8 cellular contexts compared by ENCODE assay signal in genomic region chr17:65055280-65055707, GRCh38. TPM values are rescaled to one million over a fixed set of nuclear protein-coding genes. Genes with fewer than 3 reads are reported as not detected.
DNase-seq lines count a peak whose midpoint lies in the region; ATAC-seq lines count a peak whose summit lies in the region.

No MANE protein-coding gene starts in this region.

- H3K4me3 Mint-ChIP-seq in activated CD8-positive, alpha-beta T cell treated with anti-CD3 and anti-CD28 coated beads, Interleukin-2, amount 10 ng/mL, durations not matched to agents 7 days and 5 days: peak overlapping the region; percentile 93
- H3K4me3 Mint-ChIP-seq in stimulated activated naive B cell treated with anti-CD40 and anti-IgM and Interleukin-4, amounts not matched to agents 10 μg/mL and 1 μg/mL and 100 μg/mL, for 72 hours: peak overlapping the region; percentile 96 to 100

- H3K27ac ChIP-seq in iPS DF 6.9 (ENCODE audit: low read length): no peak overlapping the region

- H3K4me1 ChIP-seq in iPS DF 6.9 (ENCODE audit: control insufficient read depth, insufficient read depth, low read length): 0 out of 2 replicates have a peak, but pooled peaks cover 1% of the 10 kb centered on the region

- H3K9me3 ChIP-seq in iPS DF 6.9 (ENCODE audit: control insufficient read depth, insufficient read depth, low read length): no peaks in the 10 kb centered on the region

- H3K36me3 ChIP-seq in iPS DF 6.9 (ENCODE audit: control insufficient read depth, insufficient read depth, low read length): peaks cover 5% of the 10 kb centered on the region; the same call in 1 of the 2 replicates

- DNase-seq in activated CD8-positive, alpha-beta T cell treated with anti-CD3 and anti-CD28 coated beads, Interleukin-2, amount 10 ng/mL, durations not matched to agents 7 days and 5 days: peak; percentile 44
- DNase-seq in iPS DF 6.9 (ENCODE audit: low read depth, low spot score) (no peak), ureter (ENCODE audit: low spot score) (no peak), NCI-H2171 treated with DMSO at 0.1 percent for 48 hours (lab: John Stamatoyannopoulos, UW) (no peak)
- DNase-seq in stimulated activated naive B cell treated with anti-CD40 and anti-IgM and Interleukin-4, amounts not matched to agents 10 μg/mL and 1 μg/mL and 100 μg/mL, for 72 hours: no peak

- ATAC-seq in GM18873 (IDR thresholded peaks at IDR 0.05; ENCODE audit: low FRiP score, unreplicated experiment): peak; percentile 6
- ATAC-seq in HG02938 (IDR thresholded peaks at IDR 0.05; ENCODE audit: unreplicated experiment): peak; percentile 10
- ATAC-seq in activated CD8-positive, alpha-beta T cell treated with anti-CD3 and anti-CD28 coated beads, Interleukin-2, amount 10 ng/mL, durations not matched to agents 7 days and 5 days: peak; percentile 7
- peak; percentile 2 to 3 for ATAC-seq in stimulated activated naive B cell treated with anti-CD40 and anti-IgM and Interleukin-4, amounts not matched to agents 10 μg/mL and 1 μg/mL and 100 μg/mL, for 72 hours (replicated peaks)
- no peak for ATAC-seq in HG03196 (IDR thresholded peaks at IDR 0.05; ENCODE audit: unreplicated experiment)

- H3K4me3 ChIP-seq in iPS DF 6.9 (ENCODE audit: low read length): peak overlapping the region; percentile 98; the same call in 1 of the 2 replicates

- peaks cover 52% of the 10 kb centered on the region for H3K36me3 Mint-ChIP-seq in activated CD8-positive, alpha-beta T cell treated with anti-CD3 and anti-CD28 coated beads, Interleukin-2, amount 10 ng/mL, durations not matched to agents 7 days and 5 days (ENCODE audit: low read depth)
- H3K36me3 Mint-ChIP-seq in stimulated activated naive B cell treated with anti-CD40 and anti-IgM and Interleukin-4, amounts not matched to agents 10 μg/mL and 1 μg/mL and 100 μg/mL, for 72 hours: peaks cover 41% of the 10 kb centered on the region in 2 donors

- H3K27me3 ChIP-seq in iPS DF 6.9 (ENCODE audit: control insufficient read depth, insufficient read depth, low read length): no peaks in the 10 kb centered on the region

- CTCF ChIA-PET in activated CD8-positive, alpha-beta T cell treated with anti-CD3 and anti-CD28 coated beads, Interleukin-2, amount 10 ng/mL, durations not matched to agents 7 days and 5 days (lab: Charles Lee): interaction anchor here (0.7 to 1.0 kb wide), 2 partner anchors 19 to 46 kb away, joined by 3 read pairs; no protein-coding TSS in a partner anchor

- H3K27ac Mint-ChIP-seq in activated CD8-positive, alpha-beta T cell treated with anti-CD3 and anti-CD28 coated beads, Interleukin-2, amount 10 ng/mL, durations not matched to agents 7 days and 5 days: peak overlapping the region; percentile 88
- H3K27ac Mint-ChIP-seq in stimulated activated naive B cell treated with anti-CD40 and anti-IgM and Interleukin-4, amounts not matched to agents 10 μg/mL and 1 μg/mL and 100 μg/mL, for 72 hours: peak overlapping the region; percentile 98

- no peaks in the 10 kb centered on the region for H3K9me3 Mint-ChIP-seq in activated CD8-positive, alpha-beta T cell treated with anti-CD3 and anti-CD28 coated beads, Interleukin-2, amount 10 ng/mL, durations not matched to agents 7 days and 5 days (ENCODE audit: insufficient read depth)
- no peaks in the 10 kb centered on the region for H3K9me3 Mint-ChIP-seq in stimulated activated naive B cell treated with anti-CD40 and anti-IgM and Interleukin-4, amounts not matched to agents 10 μg/mL and 1 μg/mL and 100 μg/mL, for 72 hours

- H3K27me3 Mint-ChIP-seq in activated CD8-positive, alpha-beta T cell treated with anti-CD3 and anti-CD28 coated beads, Interleukin-2, amount 10 ng/mL, durations not matched to agents 7 days and 5 days (ENCODE audit: low read depth): peaks cover 5% of the 10 kb centered on the region
- H3K27me3 Mint-ChIP-seq in stimulated activated naive B cell treated with anti-CD40 and anti-IgM and Interleukin-4, amounts not matched to agents 10 μg/mL and 1 μg/mL and 100 μg/mL, for 72 hours: no peaks in the 10 kb centered on the region

- POLR2A ChIA-PET in activated CD8-positive, alpha-beta T cell treated with anti-CD3 and anti-CD28 coated beads, Interleukin-2, amount 10 ng/mL, durations not matched to agents 7 days and 5 days (lab: Charles Lee): interaction anchor here (1.0 to 3.5 kb wide), 4 partner anchors 20 to 80 kb away, joined by 6 to 21 read pairs (median 14); no protein-coding TSS in a partner anchor

- H3K4me1 Mint-ChIP-seq in activated CD8-positive, alpha-beta T cell treated with anti-CD3 and anti-CD28 coated beads, Interleukin-2, amount 10 ng/mL, durations not matched to agents 7 days and 5 days (ENCODE audit: low read depth): peaks cover 50% of the 10 kb centered on the region
- H3K4me1 Mint-ChIP-seq in stimulated activated naive B cell treated with anti-CD40 and anti-IgM and Interleukin-4, amounts not matched to agents 10 μg/mL and 1 μg/mL and 100 μg/mL, for 72 hours: peaks cover 27 to 65% of the 10 kb centered on the region in 2 donors

- no CpG with 5 or more reads among the region's 7 CpGs for WGBS in iPS DF 6.9 (ENCODE audit: insufficient coverage, insufficient read length)

RNA-seq across cellular contexts. Expression of gene GNA13, which starts 1.2 kb away (rescaled TPM):
- 10 to 100 TPM; 67.7 to 73.1 TPM for total RNA-seq in activated CD8-positive, alpha-beta T cell treated with anti-CD3 and anti-CD28 coated beads, Interleukin-2, amount 10 ng/mL, durations not matched to agents 7 days and 5 days
- 48.1 TPM for total RNA-seq in ureter
